ENCODE assay signal across 25 cellular contexts in the genomic region with DNA sequence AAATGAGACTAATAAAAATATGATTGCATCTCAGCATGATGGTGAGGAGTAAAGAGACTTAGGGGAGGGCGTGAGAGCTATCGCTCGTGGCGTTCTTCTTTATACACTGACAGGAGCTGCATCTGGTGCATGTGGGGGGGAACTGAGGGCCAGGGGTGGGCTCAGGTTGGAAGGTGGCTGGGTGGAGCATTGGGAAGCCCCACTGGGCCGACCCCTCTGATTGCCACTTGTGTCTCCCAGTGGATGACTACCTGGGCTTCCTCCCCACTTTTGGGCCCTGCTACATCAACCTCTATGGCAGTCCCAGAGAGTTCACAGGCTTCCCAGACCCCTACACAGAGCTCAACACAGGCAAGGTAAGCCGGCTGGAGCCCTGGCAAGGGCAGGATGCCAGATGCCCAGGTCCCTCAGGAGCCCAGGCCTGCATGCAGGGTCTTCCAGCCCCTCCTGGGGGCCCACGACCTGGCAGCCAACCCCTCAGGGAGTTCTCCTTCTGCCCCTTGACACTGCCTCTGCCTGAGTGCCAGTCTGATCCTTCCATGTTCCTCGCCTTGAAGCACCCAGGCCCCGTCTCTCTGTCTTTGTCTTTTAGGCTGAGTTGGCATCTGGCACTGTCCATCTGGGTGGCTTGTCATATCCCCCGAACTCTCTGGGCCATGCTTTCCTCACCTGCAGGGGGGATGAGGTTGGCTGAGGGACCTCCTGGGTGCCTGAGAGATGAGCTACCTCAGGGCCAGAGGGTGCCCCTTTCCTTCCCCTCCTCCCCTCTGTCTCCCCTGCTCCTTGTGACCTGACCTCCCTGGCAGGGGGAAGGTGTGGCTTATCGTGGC.
DNase-seq lines count a peak whose midpoint lies in the region; ATAC-seq, FAIRE-seq and TF ChIP-seq lines count a peak whose summit lies in the region.
"Had no signal": no experiment of that assay in that cellular context is flagged by ENCODE, and none has a peak within 500 bp of the region (broad histone marks: within the 10 kb centered on the region; RNA-seq: fewer than 3 reads in every experiment).

No MANE protein-coding gene starts in this region.

- WGBS in hepatocyte (ENCODE audit: low lambda C conversion rate, missing lambda C conversion rate) = 93% methylated on average over 11 of the region's 11 CpGs

- peaks cover 22% of the 10 kb centered on the region for H3K27me3 ChIP-seq in osteoblast (ENCODE audit: insufficient read depth, low read length)
- H3K27me3 ChIP-seq in hepatocyte = no peaks in the 10 kb centered on the region

- peak; percentile 24 for DNase-seq in Right ventricle myocardium superior
- no peak for DNase-seq in left cardiac atrium
- no peak for DNase-seq in glutamatergic neuron
- DNase-seq in osteoblast (ENCODE audit: insufficient read length, low spot score, missing footprints) = peak; percentile 66
- no peak for DNase-seq in urothelium cell line (ENCODE audit: low spot score)
- DNase-seq in NCI-H1436 treated with DMSO at 0.1 percent for 48 hours (lab: John Stamatoyannopoulos, UW) = no peak
- no peak for DNase-seq in hepatocyte (ENCODE audit: low spot score)
- DNase-seq: C1 segment of cervical spinal cord; Caco-2; CD8-positive, alpha-beta T cell; DMS79 treated with DMSO at 0.1 percent for 48 hours; GF-D8; H9; Karpas-422; NCI-H1092 treated with DMSO at 0.1 percent for 48 hours; NCI-H1436; NCI-H1930; NCI-H2107; NCI-H446; NCI-H524 treated with DMSO at 0.1 percent for 48 hours; NCI-H774 had no signal

- no peak overlapping the region for H3K4me2 ChIP-seq in osteoblast (ENCODE audit: insufficient read depth, low read length)
- no peak overlapping the region for H3K4me2 ChIP-seq in hepatocyte
- H3K4me2 ChIP-seq: GM23338 had no signal

- peak; percentile 86 for FAIRE-seq in urothelium cell line (lab: Jason Lieb, UNC)
- FAIRE-seq: GM12891, RCC 7860 had no signal

- H2AFZ ChIP-seq in osteoblast (ENCODE audit: low read length) (no peak overlapping the region), hepatocyte (no peak overlapping the region)
- H2AFZ ChIP-seq: GM23338 had no signal

- H3K79me2 ChIP-seq in osteoblast (ENCODE audit: insufficient read depth, low read length) (no peaks in the 10 kb centered on the region), hepatocyte (no peaks in the 10 kb centered on the region)

- no peaks in the 10 kb centered on the region for H3K4me1 ChIP-seq in osteoblast (ENCODE audit: insufficient read depth, low read length)
- H3K4me1 ChIP-seq in hepatocyte (ENCODE audit: insufficient read depth) = no peaks in the 10 kb centered on the region

- H3K27ac Mint-ChIP-seq in glutamatergic neuron (ENCODE audit: unreplicated experiment) = no peak overlapping the region
- H3K27ac Mint-ChIP-seq: CD8-positive, alpha-beta T cell; GM23338 had no signal

- peak overlapping the region; percentile 38 for H3K4me3 Mint-ChIP-seq in glutamatergic neuron (ENCODE audit: unreplicated experiment)
- H3K4me3 Mint-ChIP-seq: CD8-positive, alpha-beta T cell; GM23338; H9 had no signal

- peaks cover 11% of the 10 kb centered on the region for H3K36me3 Mint-ChIP-seq in glutamatergic neuron (ENCODE audit: unreplicated experiment)

- ATAC-seq in Right ventricle myocardium superior (ENCODE audit: poor library complexity) (no peak), left cardiac atrium (no peak), GM21367 (IDR thresholded peaks at IDR 0.05; ENCODE audit: unreplicated experiment) (no peak)
- ATAC-seq: CD8-positive, alpha-beta T cell; GM23338 had no signal

- intact Hi-C loops in Right ventricle myocardium superior (cut with DNase I) = no loop called here
- intact Hi-C loops in left cardiac atrium (cut with DNase I) = no loop called here

- peaks cover 17% of the 10 kb centered on the region for H3K4me1 Mint-ChIP-seq in glutamatergic neuron (ENCODE audit: low read depth, unreplicated experiment)
- H3K4me1 Mint-ChIP-seq: GM23338, H9 had no signal

- H3K9me3 Mint-ChIP-seq in glutamatergic neuron (ENCODE audit: unreplicated experiment) = peaks cover 6% of the 10 kb centered on the region
- H3K9me3 Mint-ChIP-seq: CD8-positive, alpha-beta T cell; H9 had no signal

- H3K9me3 ChIP-seq in osteoblast (ENCODE audit: low read depth, low read length) (peaks cover 2% of the 10 kb centered on the region), hepatocyte (ENCODE audit: low read depth) (no peaks in the 10 kb centered on the region)
- H3K9me3 ChIP-seq: Caco-2 had no signal

- H3K27me3 Mint-ChIP-seq in glutamatergic neuron (ENCODE audit: unreplicated experiment) = peaks cover 5% of the 10 kb centered on the region

- H3K27ac ChIP-seq in osteoblast (ENCODE audit: low read depth, low read length) = no peak overlapping the region
- H3K27ac ChIP-seq in hepatocyte = no peak overlapping the region

- H3K36me3 ChIP-seq in osteoblast (ENCODE audit: insufficient read depth, low read length) = no peaks in the 10 kb centered on the region
- no peaks in the 10 kb centered on the region for H3K36me3 ChIP-seq in hepatocyte (replicated peaks; ENCODE audit: insufficient read depth, low read depth)

- no peaks in the 10 kb centered on the region for H4K20me1 ChIP-seq in osteoblast (ENCODE audit: insufficient read depth, low read length)
- H4K20me1 ChIP-seq in hepatocyte (ENCODE audit: insufficient read depth, poor library complexity, severe bottlenecking) = no peaks in the 10 kb centered on the region

- H3K4me3 ChIP-seq in osteoblast (ENCODE audit: insufficient read depth, low read length) (no peak overlapping the region), hepatocyte (no peak overlapping the region)
- H3K4me3 ChIP-seq: GM23338 had no signal

- H3K9me2 ChIP-seq in hepatocyte (replicated peaks; ENCODE audit: insufficient read depth) = no peaks in the 10 kb centered on the region

- no peak for TF ChIP-seq CTCF in glutamatergic neuron (IDR thresholded peaks at IDR 0.05; ENCODE audit: partially characterized antibody, unreplicated experiment)
- no peak for TF ChIP-seq CTCF in osteoblast (IDR thresholded peaks at IDR 0.05; ENCODE audit: extremely low read depth, low read depth, low read length)
- TF ChIP-seq CTCF in hepatocyte (IDR thresholded peaks at IDR 0.05; ENCODE audit: poor library complexity) = no peak

Comparison
In these comparisons a context has a peak if more than half of its experiments do, and no peak if none do; other contexts are left out.
1. DNase-seq: peak in Right ventricle myocardium superior (single experiment) and osteoblast (single experiment); none in left cardiac atrium (single experiment), glutamatergic neuron (single experiment), urothelium cell line (single experiment), NCI-H1436 treated with DMSO at 0.1 percent for 48 hours (single experiment) and hepatocyte (single experiment).